ENCODE assay signal across 8 cellular contexts in genomic region chrX:41922125-41922521, GRCh38. TPM values are rescaled to one million over a fixed set of nuclear protein-coding genes. Genes with fewer than 3 reads are reported as not detected.
DNase-seq lines count a peak whose midpoint lies in the region; ATAC-seq and TF ChIP-seq lines count a peak whose summit lies in the region.

No MANE protein-coding gene starts in this region.

- peak overlapping the region; percentile 55 to 73 (median 62) for H3K4me3 ChIP-seq in esophagus squamous epithelium
- H3K4me3 ChIP-seq in ovary = peak overlapping the region; percentile 56

- no peaks in the 10 kb centered on the region for H3K9me3 Mint-ChIP-seq in activated CD4-positive, alpha-beta T cell treated with anti-CD3 and anti-CD28 coated beads, Interleukin-2, amount 10 ng/mL, durations not matched to agents 24 days and 14 days

- H3K4me3 Mint-ChIP-seq in activated CD4-positive, alpha-beta T cell treated with anti-CD3 and anti-CD28 coated beads, Interleukin-2, amount 10 ng/mL, durations not matched to agents 24 days and 14 days = peak overlapping the region; percentile 88

- H3K27ac Mint-ChIP-seq in activated CD4-positive, alpha-beta T cell treated with anti-CD3 and anti-CD28 coated beads, Interleukin-2, amount 10 ng/mL, durations not matched to agents 24 days and 14 days = peak overlapping the region; percentile 84

- H3K4me1 ChIP-seq in esophagus squamous epithelium = peaks cover 0 to 33% (median 0%) of the 10 kb centered on the region in 3 donors
- no peaks in the 10 kb centered on the region for H3K4me1 ChIP-seq in ovary (ENCODE audit: insufficient read depth)

- no peak for TF ChIP-seq EP300 in ovary (IDR thresholded peaks at IDR 0.05)

- H3K9me3 ChIP-seq in KOPT-K1 (ENCODE audit: insufficient read depth, low read length, poor library complexity, severe bottlenecking) (no peaks in the 10 kb centered on the region), esophagus squamous epithelium (no peaks in the 10 kb centered on the region), ovary (no peaks in the 10 kb centered on the region)

- H3K36me3 ChIP-seq in KOPT-K1 (ENCODE audit: insufficient read depth, low read length) (no peaks in the 10 kb centered on the region), esophagus squamous epithelium (no peaks in the 10 kb centered on the region), ovary (no peaks in the 10 kb centered on the region)

- peaks cover 33% of the 10 kb centered on the region for H3K4me1 Mint-ChIP-seq in activated CD4-positive, alpha-beta T cell treated with anti-CD3 and anti-CD28 coated beads, Interleukin-2, amount 10 ng/mL, durations not matched to agents 24 days and 14 days

- peaks cover 2% of the 10 kb centered on the region for H3K27me3 Mint-ChIP-seq in activated CD4-positive, alpha-beta T cell treated with anti-CD3 and anti-CD28 coated beads, Interleukin-2, amount 10 ng/mL, durations not matched to agents 24 days and 14 days

- ATAC-seq in GM21529 (IDR thresholded peaks at IDR 0.05; ENCODE audit: unreplicated experiment) = no peak
- no peak for ATAC-seq in HG03097 (IDR thresholded peaks at IDR 0.05; ENCODE audit: low FRiP score, unreplicated experiment)
- ATAC-seq in GM19463 (IDR thresholded peaks at IDR 0.05; ENCODE audit: unreplicated experiment) = no peak

- TF ChIP-seq CTCF in esophagus squamous epithelium (IDR thresholded peaks at IDR 0.05) (no peak), ovary (IDR thresholded peaks at IDR 0.05) (no peak)

- 2 to 44% methylated on average over 10 to 11 of the region's 12 CpGs for WGBS in esophagus squamous epithelium, 2 donors
- 28 to 39% (median 38%) methylated on average over 12 of the region's 12 CpGs for WGBS in ovary, 3 donors

- H3K36me3 Mint-ChIP-seq in activated CD4-positive, alpha-beta T cell treated with anti-CD3 and anti-CD28 coated beads, Interleukin-2, amount 10 ng/mL, durations not matched to agents 24 days and 14 days (ENCODE audit: low read depth) = no peaks in the 10 kb centered on the region

- no peak for TF ChIP-seq POLR2A in esophagus squamous epithelium (IDR thresholded peaks at IDR 0.05)
- TF ChIP-seq POLR2A in ovary (IDR thresholded peaks at IDR 0.05) = no peak

- H3K27me3 ChIP-seq in esophagus squamous epithelium (no peaks in the 10 kb centered on the region), ovary (no peaks in the 10 kb centered on the region)

- intact Hi-C loops in activated CD4-positive, alpha-beta T cell treated with anti-CD3 and anti-CD28 coated beads, Interleukin-2, amount 10 ng/mL, durations not matched to agents 24 days and 14 days (cut with micrococcal nuclease) = loop anchor here (2.0 to 5.0 kb wide), 7 partner anchors 125 to 1025 kb away; partner anchors contain the start of gene DDX3X
- intact Hi-C loops in esophagus squamous epithelium (cut with DNase I) (no loop called here), ovary (cut with DNase I) (loop anchor here in 1 of 4 donors (10.0 kb wide), 1 partner anchor 57 kb away; no protein-coding TSS in a partner anchor)

- H3K27ac ChIP-seq in KOPT-K1 (ENCODE audit: low read depth, low read length, poor library complexity, severe bottlenecking) (peak overlapping the region; percentile 73), esophagus squamous epithelium (peak overlapping the region; percentile 84 to 93 (median 90)), ovary (peak overlapping the region in 1 of 2 donors; percentile 24)

- DNase-seq in DMS53 treated with DMSO at 0.1 percent for 48 hours (lab: John Stamatoyannopoulos, UW; ENCODE audit: unreplicated experiment) (peak; percentile 2), esophagus squamous epithelium (lab: John Stamatoyannopoulos, UW) (no peak), ovary (peak in 1 of 5 donors; percentile 10)
- peak; percentile 73 for DNase-seq in activated CD4-positive, alpha-beta T cell treated with anti-CD3 and anti-CD28 coated beads, Interleukin-2, amount 10 ng/mL, durations not matched to agents 24 days and 14 days

RNA-seq across cellular contexts. Expression of gene CASK, which starts 1.2 kb away (rescaled TPM):
- 16.4 and 19.3 TPM in 2 replicates for total RNA-seq in activated CD4-positive, alpha-beta T cell treated with anti-CD3 and anti-CD28 coated beads, Interleukin-2, amount 10 ng/mL, durations not matched to agents 24 days and 14 days
- 10 to 100 TPM; 32.3 to 57.4 (median 36.0) TPM for total RNA-seq in esophagus squamous epithelium
- total RNA-seq in ovary = 10 to 100 TPM; 25.7 to 70.9 (median 43.4) TPM
- 10 to 100 TPM; 11.3 to 26.5 TPM for polyA plus RNA-seq in ovary
